ENCODE assay signal across 12 cellular contexts in the genomic region with DNA sequence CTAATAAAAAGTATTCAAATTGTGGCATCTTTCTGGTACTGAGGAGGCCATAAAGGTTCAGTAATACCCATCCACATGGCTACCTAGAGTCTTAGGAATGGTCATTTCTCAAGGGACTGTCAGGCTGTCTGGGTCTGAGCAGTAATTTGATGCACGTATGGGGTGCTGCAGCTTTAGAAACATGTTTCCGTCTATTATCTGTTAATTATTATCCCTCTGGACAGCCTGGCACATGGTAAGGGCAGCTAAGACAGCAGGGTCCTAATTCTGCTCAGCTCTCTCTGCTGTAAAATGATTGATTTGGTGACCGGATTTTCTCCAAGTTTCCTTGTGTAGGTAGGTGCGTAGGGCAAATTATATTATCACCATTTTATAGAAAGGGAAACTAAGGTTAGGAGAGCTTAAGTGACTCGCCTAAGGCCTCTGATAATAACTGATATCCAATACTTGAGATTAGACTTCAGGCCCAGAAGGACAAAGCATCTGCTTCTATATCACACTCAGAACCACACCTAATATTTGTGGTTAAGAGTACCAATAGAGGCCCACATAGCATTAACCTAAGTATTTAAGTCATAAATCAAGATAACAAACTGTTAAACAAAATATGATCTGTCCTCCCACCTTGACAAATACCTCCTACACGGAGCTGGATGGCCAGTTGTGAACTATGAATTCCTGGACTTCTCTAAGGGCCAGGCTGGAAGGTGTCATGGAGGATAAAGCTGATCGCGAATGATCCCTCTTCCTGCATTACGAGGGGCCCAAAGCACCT.
DNase-seq lines count a peak whose midpoint lies in the region; ATAC-seq lines count a peak whose summit lies in the region.
"Had no signal": no experiment of that assay in that cellular context is flagged by ENCODE, and none has a peak within 500 bp of the region (broad histone marks: within the 10 kb centered on the region; RNA-seq: fewer than 3 reads in every experiment).

No MANE protein-coding gene starts in this region.

- peak overlapping the region; percentile 95 for H3K4me3 Mint-ChIP-seq in stimulated activated naive CD8-positive, alpha-beta T cell treated with anti-CD3 and anti-CD28 coated beads, Interleukin-15, Interleukin-2, amounts not matched to agents 100 ng/mL and 50 ng/mL, for 24 hours
- peak overlapping the region in 1 of 2 donors; percentile 8 for H3K4me3 Mint-ChIP-seq in stimulated activated naive CD8-positive, alpha-beta T cell treated with anti-CD3 and anti-CD28 coated beads, Interleukin-15, amount 100 ng/mL, for 72 hours
- H3K4me3 Mint-ChIP-seq in activated naive CD8-positive, alpha-beta T cell, result peak overlapping the region; percentile 97
- peak overlapping the region; percentile 98 for H3K4me3 Mint-ChIP-seq in memory B cell

- no peaks in the 10 kb centered on the region for H3K9me3 Mint-ChIP-seq in stimulated activated naive CD8-positive, alpha-beta T cell treated with anti-CD3 and anti-CD28 coated beads, Interleukin-15, Interleukin-2, amounts not matched to agents 100 ng/mL and 50 ng/mL, for 24 hours
- H3K9me3 Mint-ChIP-seq in stimulated activated naive CD8-positive, alpha-beta T cell treated with anti-CD3 and anti-CD28 coated beads, Interleukin-15, amount 100 ng/mL, for 72 hours, result no peaks in the 10 kb centered on the region
- no peaks in the 10 kb centered on the region for H3K9me3 Mint-ChIP-seq in activated naive CD8-positive, alpha-beta T cell (ENCODE audit: low read depth)
- H3K9me3 Mint-ChIP-seq in memory B cell, result no peaks in the 10 kb centered on the region

- ATAC-seq in stimulated activated naive CD8-positive, alpha-beta T cell treated with anti-CD3 and anti-CD28 coated beads, Interleukin-15, amount 100 ng/mL, for 72 hours, result no peak
- ATAC-seq in memory B cell (ENCODE audit: low read depth) (no peak), GM19023 (IDR thresholded peaks at IDR 0.05; ENCODE audit: unreplicated experiment) (no peak), GM19328 (IDR thresholded peaks at IDR 0.05; ENCODE audit: unreplicated experiment) (no peak), GM19397 (IDR thresholded peaks at IDR 0.05; ENCODE audit: unreplicated experiment) (no peak)

- peaks cover 6% of the 10 kb centered on the region for H3K36me3 Mint-ChIP-seq in stimulated activated naive CD8-positive, alpha-beta T cell treated with anti-CD3 and anti-CD28 coated beads, Interleukin-15, Interleukin-2, amounts not matched to agents 100 ng/mL and 50 ng/mL, for 24 hours (ENCODE audit: low read depth)
- H3K36me3 Mint-ChIP-seq in activated naive CD8-positive, alpha-beta T cell, result no peaks in the 10 kb centered on the region
- H3K36me3 Mint-ChIP-seq in memory B cell, result no peaks in the 10 kb centered on the region

- H3K4me1 Mint-ChIP-seq in stimulated activated naive CD8-positive, alpha-beta T cell treated with anti-CD3 and anti-CD28 coated beads, Interleukin-15, Interleukin-2, amounts not matched to agents 100 ng/mL and 50 ng/mL, for 24 hours (ENCODE audit: low read depth), result peaks cover 17% of the 10 kb centered on the region
- H3K4me1 Mint-ChIP-seq in stimulated activated naive CD8-positive, alpha-beta T cell treated with anti-CD3 and anti-CD28 coated beads, Interleukin-15, amount 100 ng/mL, for 72 hours, result peaks cover 19% of the 10 kb centered on the region
- peaks cover 14% of the 10 kb centered on the region for H3K4me1 Mint-ChIP-seq in activated naive CD8-positive, alpha-beta T cell (ENCODE audit: low read depth)
- H3K4me1 Mint-ChIP-seq in memory B cell, result peaks cover 15% of the 10 kb centered on the region

- H3K27ac Mint-ChIP-seq in stimulated activated naive CD8-positive, alpha-beta T cell treated with anti-CD3 and anti-CD28 coated beads, Interleukin-15, Interleukin-2, amounts not matched to agents 100 ng/mL and 50 ng/mL, for 24 hours, result no peak overlapping the region
- no peak overlapping the region for H3K27ac Mint-ChIP-seq in stimulated activated naive CD8-positive, alpha-beta T cell treated with anti-CD3 and anti-CD28 coated beads, Interleukin-15, amount 100 ng/mL, for 72 hours
- no peak overlapping the region for H3K27ac Mint-ChIP-seq in activated naive CD8-positive, alpha-beta T cell
- peak overlapping the region; percentile 92 for H3K27ac Mint-ChIP-seq in memory B cell

- DNase-seq in stimulated activated naive CD8-positive, alpha-beta T cell treated with anti-CD3 and anti-CD28 coated beads, Interleukin-15, amount 100 ng/mL, for 72 hours, result no peak
- DNase-seq in memory B cell (ENCODE audit: low spot score in 2 of 2), result no peak
- no peak for DNase-seq in NAMALWA (ENCODE audit: low spot score)
- DNase-seq: AML-193; Kasumi-1; NCI-H2227 treated with DMSO at 0.1 percent for 48 hours; stimulated activated CD4-positive, alpha-beta T cell treated with anti-CD3 and anti-CD28 coated beads, Interleukin-4, amount 100 ng/mL, for 4 hours had no signal

- H3K27me3 Mint-ChIP-seq in stimulated activated naive CD8-positive, alpha-beta T cell treated with anti-CD3 and anti-CD28 coated beads, Interleukin-15, Interleukin-2, amounts not matched to agents 100 ng/mL and 50 ng/mL, for 24 hours, result no peaks in the 10 kb centered on the region
- no peaks in the 10 kb centered on the region for H3K27me3 Mint-ChIP-seq in stimulated activated naive CD8-positive, alpha-beta T cell treated with anti-CD3 and anti-CD28 coated beads, Interleukin-15, amount 100 ng/mL, for 72 hours
- no peaks in the 10 kb centered on the region for H3K27me3 Mint-ChIP-seq in activated naive CD8-positive, alpha-beta T cell
- H3K27me3 Mint-ChIP-seq in memory B cell, result no peaks in the 10 kb centered on the region
